ENCODE assay signal across 15 cellular contexts in the genomic region with DNA sequence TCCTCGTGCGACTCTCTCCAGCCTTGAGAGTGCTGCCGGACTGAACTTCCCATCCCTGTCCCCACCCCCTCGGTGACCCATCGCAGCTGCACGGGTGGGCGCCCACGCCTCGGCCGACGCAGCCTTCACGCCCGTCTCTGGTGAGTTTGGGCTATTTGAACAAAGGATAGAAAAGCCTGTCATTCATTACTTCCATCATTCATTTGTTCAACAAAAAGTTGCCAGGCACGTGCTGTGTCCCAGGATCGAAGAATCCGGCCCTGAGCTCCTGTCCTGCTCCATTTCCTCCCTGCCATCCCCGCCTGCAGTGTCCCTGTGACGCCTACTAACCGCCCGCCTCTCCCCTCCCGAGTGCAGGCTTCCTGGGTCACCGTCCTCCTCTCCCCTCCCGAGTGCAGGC.
DNase-seq lines count a peak whose midpoint lies in the region; ATAC-seq and TF ChIP-seq lines count a peak whose summit lies in the region.
"Had no signal": no experiment of that assay in that cellular context is flagged by ENCODE, and none has a peak within 500 bp of the region (broad histone marks: within the 10 kb centered on the region; RNA-seq: fewer than 3 reads in every experiment).

No MANE protein-coding gene starts in this region.

- POLR2A ChIA-PET in SK-N-SH (lab: Yijun Ruan, JAX): no interaction called here

- no peak overlapping the region for H3K27ac ChIP-seq in SK-N-SH (ENCODE audit: low read depth in 2 of 2, low read length in 1 of 2)
- no peak overlapping the region for H3K27ac ChIP-seq in right atrium auricular region
- H3K27ac ChIP-seq in neuronal stem cell (replicated peaks; ENCODE audit: low read length): no peak overlapping the region
- H3K27ac ChIP-seq: 22Rv1, BLaER1 had no signal

- no peaks in the 10 kb centered on the region for H3F3A ChIP-seq in SK-N-SH (replicated peaks; ENCODE audit: insufficient read depth)

- H2BK15ac ChIP-seq in neuronal stem cell (ENCODE audit: low read length): no peak overlapping the region

- TF ChIP-seq CTCF in SK-N-SH (IDR thresholded peaks at IDR 0.05) (no peak), right atrium auricular region (IDR thresholded peaks at IDR 0.05) (no peak)

- no peak overlapping the region for H4K91ac ChIP-seq in neuronal stem cell (ENCODE audit: low read depth, low read length, poor library complexity)

- CTCF ChIA-PET in SK-N-SH (lab: Yijun Ruan, JAX): interaction anchor here (0.8 kb wide), 1 partner anchor 9 kb away, joined by 3 read pairs; no protein-coding TSS in a partner anchor

- no peak overlapping the region for H2BK120ac ChIP-seq in neuronal stem cell (ENCODE audit: low read depth, low read length)

- no peak for TF ChIP-seq EP300 in SK-N-SH (IDR thresholded peaks at IDR 0.05; ENCODE audit: borderline replicate concordance in 1 of 2, low read depth in 1 of 2, low read length in 1 of 2)

- H2BK12ac ChIP-seq in neuronal stem cell (ENCODE audit: low read length): no peak overlapping the region

- peak; percentile 24 for DNase-seq in SK-N-SH
- DNase-seq in right atrium auricular region (ENCODE audit: low spot score): peak; percentile 49
- no peak for DNase-seq in Right ventricle myocardium superior
- DNase-seq in neuronal stem cell (ENCODE audit: low spot score): no peak
- DNase-seq in superior temporal gyrus (ENCODE audit: extremely low spot score): no peak
- DNase-seq in AML-193 (lab: John Stamatoyannopoulos, UW): no peak
- DNase-seq: Caco-2; CD8-positive, alpha-beta memory T cell; DND-41; GDM1 had no signal

- no peaks in the 10 kb centered on the region for H3K36me3 ChIP-seq in SK-N-SH (replicated peaks in 1 of 2; ENCODE audit: control insufficient read depth in 1 of 2, insufficient read depth in 2 of 2, low read length in 1 of 2)
- H3K36me3 ChIP-seq in right atrium auricular region: no peaks in the 10 kb centered on the region
- no peaks in the 10 kb centered on the region for H3K36me3 ChIP-seq in neuronal stem cell (replicated peaks in 1 of 2; ENCODE audit: control insufficient read depth in 2 of 2, insufficient read depth in 2 of 2, low read length in 2 of 2)
- H3K36me3 ChIP-seq: BLaER1, HAP-1 had no signal

- H3K18ac ChIP-seq in neuronal stem cell (ENCODE audit: low read length): peak overlapping the region; percentile 44

- H4K8ac ChIP-seq in neuronal stem cell (ENCODE audit: low read depth, low read length): no peak overlapping the region

- no peak overlapping the region for H3K23ac ChIP-seq in neuronal stem cell (ENCODE audit: low read depth, low read length, poor library complexity)

- H3K9me3 ChIP-seq in SK-N-SH (no peaks in the 10 kb centered on the region), right atrium auricular region (no peaks in the 10 kb centered on the region), neuronal stem cell (replicated peaks in 1 of 2; ENCODE audit: control insufficient read depth in 2 of 2, insufficient read depth in 1 of 2, low read depth in 1 of 2, low read length in 2 of 2) (no peaks in the 10 kb centered on the region)
- H3K9me3 ChIP-seq: BLaER1, Caco-2, HAP-1 had no signal

- H3K4me2 ChIP-seq in SK-N-SH: no peak overlapping the region
- no peak overlapping the region for H3K4me2 ChIP-seq in neuronal stem cell (ENCODE audit: insufficient read depth, low read length, poor library complexity, severe bottlenecking)
- H3K4me2 ChIP-seq: BLaER1 had no signal

- no peak overlapping the region for H3K4me3 ChIP-seq in SK-N-SH (ENCODE audit: low read depth in 2 of 2, low read length in 1 of 2)
- H3K4me3 ChIP-seq in right atrium auricular region: no peak overlapping the region
- no peak overlapping the region for H3K4me3 ChIP-seq in neuronal stem cell (ENCODE audit: low read length in 2 of 2)
- H3K4me3 ChIP-seq: BLaER1, HAP-1 had no signal

- intact Hi-C loops in Right ventricle myocardium superior (cut with DNase I): no loop called here

- H3K14ac ChIP-seq in neuronal stem cell (ENCODE audit: low read length): no peak overlapping the region

- H2AFZ ChIP-seq in SK-N-SH (ENCODE audit: low read depth) (no peak overlapping the region), neuronal stem cell (ENCODE audit: low read length) (no peak overlapping the region)

- no peak overlapping the region for H2BK5ac ChIP-seq in neuronal stem cell (ENCODE audit: low read length)

- no peak overlapping the region for H2AK5ac ChIP-seq in neuronal stem cell (ENCODE audit: low read depth, low read length)

- no peaks in the 10 kb centered on the region for H3K79me1 ChIP-seq in neuronal stem cell (ENCODE audit: low read depth, low read length)

- ATAC-seq in SK-N-SH treated with all-trans-retinoic acid at 6 μM for 48 hours: no peak
- ATAC-seq in Right ventricle myocardium superior (ENCODE audit: poor library complexity): no peak
- no peak for ATAC-seq in GM21576 (IDR thresholded peaks at IDR 0.05; ENCODE audit: unreplicated experiment)

- no peaks in the 10 kb centered on the region for H3K79me2 ChIP-seq in SK-N-SH (ENCODE audit: insufficient read depth)

- H4K20me1 ChIP-seq in SK-N-SH (ENCODE audit: insufficient read depth): no peaks in the 10 kb centered on the region
- H4K20me1 ChIP-seq: BLaER1 had no signal

- no peak overlapping the region for H3K9ac ChIP-seq in SK-N-SH
- no peak overlapping the region for H3K9ac ChIP-seq in neuronal stem cell (ENCODE audit: low read depth, low read length, poor library complexity)
- H3K9ac ChIP-seq: BLaER1 had no signal

- TF ChIP-seq RAD21 in SK-N-SH (IDR thresholded peaks at IDR 0.05; ENCODE audit: low read length): no peak

- no peak overlapping the region for H3K4ac ChIP-seq in neuronal stem cell (ENCODE audit: low read length)

- no peaks in the 10 kb centered on the region for H3K9me2 ChIP-seq in SK-N-SH

- no peaks in the 10 kb centered on the region for H3K27me3 ChIP-seq in SK-N-SH (ENCODE audit: insufficient read depth)
- H3K27me3 ChIP-seq in right atrium auricular region: no peaks in the 10 kb centered on the region
- H3K27me3 ChIP-seq in neuronal stem cell (ENCODE audit: control insufficient read depth in 3 of 3, insufficient read depth in 3 of 3, low read depth in 1 of 3, low read length in 3 of 3): no peaks in the 10 kb centered on the region
- H3K27me3 ChIP-seq: BLaER1 had no signal

- WGBS in SK-N-SH (ENCODE audit: low lambda C conversion rate): 78% methylated on average over 23 of the region's 23 CpGs
- no CpG with 5 or more reads among the region's 23 CpGs for whole genome bisulfite sequencing in neuronal stem cell (ENCODE audit: extremely low coverage in 2 of 2, insufficient read length in 2 of 2, insufficient replicate concordance in 1 of 2), 2 donors

- H3K4me1 ChIP-seq in SK-N-SH (ENCODE audit: control insufficient read depth in 1 of 2, insufficient read depth in 2 of 2, low read depth in 1 of 2, low read length in 1 of 2) (peaks cover 0 to 24% of the 10 kb centered on the region in 2 experiments; a peak in 1 of 4 replicates), right atrium auricular region (no peaks in the 10 kb centered on the region), neuronal stem cell (ENCODE audit: control insufficient read depth in 2 of 2, insufficient read depth in 1 of 2, low read depth in 1 of 2, low read length in 2 of 2) (peaks cover 0 to 7% of the 10 kb centered on the region in 2 donors)
- H3K4me1 ChIP-seq: HAP-1 had no signal

TF ChIP-seq in SK-N-SH, 30 proteins besides CTCF, POLR2A, EP300 and RAD21 (continues in another document):
- TF ChIP-seq NFIC (IDR thresholded peaks at IDR 0.05; ENCODE audit: borderline replicate concordance) (no peak), ELF1 (IDR thresholded peaks at IDR 0.05) (no peak), SIN3A (IDR thresholded peaks at IDR 0.05; ENCODE audit: borderline replicate concordance, low read depth, low read length) (no peak), GATA2 (CRISPR knock-in tag; IDR thresholded peaks at IDR 0.05) (no peak), EZH2phosphoT487 (IDR thresholded peaks at IDR 0.05; ENCODE audit: borderline replicate concordance, low read depth) (no peak), FOXJ3 (CRISPR knock-in tag; IDR thresholded peaks at IDR 0.05) (no peak), RXRA (IDR thresholded peaks at IDR 0.05; ENCODE audit: borderline replicate concordance, low read depth) (no peak), FOSL2 (IDR thresholded peaks at IDR 0.05; ENCODE audit: borderline replicate concordance, low read depth) (no peak), RCOR1 (IDR thresholded peaks at IDR 0.05; ENCODE audit: low read length) (no peak)
- TF ChIP-seq, protein P1, sequence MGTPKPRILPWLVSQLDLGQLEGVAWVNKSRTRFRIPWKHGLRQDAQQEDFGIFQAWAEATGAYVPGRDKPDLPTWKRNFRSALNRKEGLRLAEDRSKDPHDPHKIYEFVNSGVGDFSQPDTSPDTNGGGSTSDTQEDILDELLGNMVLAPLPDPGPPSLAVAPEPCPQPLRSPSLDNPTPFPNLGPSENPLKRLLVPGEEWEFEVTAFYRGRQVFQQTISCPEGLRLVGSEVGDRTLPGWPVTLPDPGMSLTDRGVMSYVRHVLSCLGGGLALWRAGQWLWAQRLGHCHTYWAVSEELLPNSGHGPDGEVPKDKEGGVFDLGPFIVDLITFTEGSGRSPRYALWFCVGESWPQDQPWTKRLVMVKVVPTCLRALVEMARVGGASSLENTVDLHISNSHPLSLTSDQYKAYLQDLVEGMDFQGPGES (IDR thresholded peaks at IDR 0.05; ENCODE audit: low read depth, low read length): no peak

TF ChIP-seq in SK-N-SH treated with all-trans-retinoic acid at 6 μM for 48 hours, 23 proteins besides CTCF, POLR2A, EP300 and RAD21:
- TF ChIP-seq SNAI2 (CRISPR knock-in tag; IDR thresholded peaks at IDR 0.05) (no peak), BACH2 (CRISPR knock-in tag; IDR thresholded peaks at IDR 0.05; ENCODE audit: borderline replicate concordance) (no peak), ZNF8 (CRISPR knock-in tag; IDR thresholded peaks at IDR 0.05) (no peak), OSR1 (CRISPR knock-in tag; IDR thresholded peaks at IDR 0.05) (no peak), ZFP30 (CRISPR knock-in tag; IDR thresholded peaks at IDR 0.05) (no peak)

Comparison
In these comparisons a context has a peak if more than half of its experiments do, and no peak if none do; other contexts are left out.
1. DNase-seq: peak in SK-N-SH (single experiment) and right atrium auricular region (single experiment); none in Right ventricle myocardium superior (single experiment), neuronal stem cell (single experiment), superior temporal gyrus (single experiment) and AML-193 (0 of 2).